Comparison of ENCODE assay signal across 24 cellular contexts in genomic region chr12:10867381-10867780, GRCh38. TPM values are rescaled to one million over a fixed set of nuclear protein-coding genes. Genes with fewer than 3 reads are reported as not detected.
DNase-seq lines count a peak whose midpoint lies in the region; TF ChIP-seq lines count a peak whose summit lies in the region.
"Had no signal": no experiment of that assay in that cellular context is flagged by ENCODE, and none has a peak within 500 bp of the region (broad histone marks: within the 10 kb centered on the region; RNA-seq: fewer than 3 reads in every experiment).

No MANE protein-coding gene starts in this region.

- no peak for DNase-seq in AG09319 (ENCODE audit: extremely low read depth, low read depth)
- no peak for DNase-seq in choroid plexus epithelial cell (ENCODE audit: low read depth)
- DNase-seq in kidney glomerular epithelial cell (lab: John Stamatoyannopoulos, UW), result peak; percentile 28
- DNase-seq in mesenteric fat pad (ENCODE audit: low spot score), result no peak
- DNase-seq in COLO668 (lab: John Stamatoyannopoulos, UW; ENCODE audit: unreplicated experiment), result no peak
- no peak for DNase-seq in hypothalamus (lab: John Stamatoyannopoulos, UW)
- DNase-seq in stimulated activated CD4-positive, alpha-beta T cell treated with anti-CD3 and anti-CD28 coated beads, Interleukin-1b, Interleukin-23, amount 100 ng/mL, for 48 hours, result no peak
- DNase-seq: activated CD4-positive, alpha-beta memory T cell treated with anti-CD3 and anti-CD28 coated beads, Interleukin-2, amount 10 ng/mL, durations not matched to agents 7 days and 5 days; activated naive CD4-positive, alpha-beta T cell treated with anti-CD3 and anti-CD28 coated beads, Interleukin-2, amount 10 ng/mL, durations not matched to agents 7 days and 5 days; anterior cingulate cortex; CD8-positive, alpha-beta memory T cell; hippocampal formation; KG1; NCI-H2029; NCI-H510A; Right ventricle myocardium superior; T-helper 1 cell; WERI-Rb-1 had no signal

- H3K4me3 ChIP-seq in choroid plexus epithelial cell (ENCODE audit: low read depth, low read length), result no peak overlapping the region
- H3K4me3 ChIP-seq: suprapubic skin, vagina had no signal

- TF ChIP-seq CTCF in AG09319 (IDR thresholded peaks at IDR 0.05; ENCODE audit: low read depth, low read length), result peak; percentile 4
- TF ChIP-seq CTCF in LNCAP (IDR thresholded peaks at IDR 0.05), result peak; percentile 81
- TF ChIP-seq CTCF in choroid plexus epithelial cell (conservative IDR thresholded peaks at IDR 0.05; ENCODE audit: low read depth, low read length), result peak; percentile 5

RNA-seq across cellular contexts. Expression of gene PRH1, which starts 16.7 kb away (rescaled TPM):
- 13.0 TPM for total RNA-seq in mesenteric fat pad

RNA-seq across cellular contexts. Expression of gene PRR4, which starts 18.1 kb away (rescaled TPM):
- 0.93 TPM for total RNA-seq in mesenteric fat pad

RNA-seq across cellular contexts. Expression of gene TAS2R10, which starts 41.2 kb away (rescaled TPM):
- total RNA-seq in mesenteric fat pad, result 0.32 TPM
- total RNA-seq: Daoy, Right ventricle myocardium superior, vagina had no signal

RNA-seq across cellular contexts. Expression of gene TAS2R13, which starts 42.0 kb away (rescaled TPM):
- total RNA-seq in mesenteric fat pad, result 1.2 TPM

RNA-seq across cellular contexts. Expression of gene TAS2R9, which starts 57.4 kb away (rescaled TPM):
- total RNA-seq in mesenteric fat pad, result not detected
- total RNA-seq: activated CD4-positive, alpha-beta memory T cell treated with anti-CD3 and anti-CD28 coated beads, Interleukin-2, amount 10 ng/mL, durations not matched to agents 7 days and 5 days; CD8-positive, alpha-beta memory T cell; chondrocyte; Daoy; mononuclear cell; suprapubic skin; vagina had no signal

Comparison
In these comparisons a context has a peak if more than half of its experiments do, and no peak if none do; other contexts are left out.
1. CTCF ChIP-seq: peak in every context shown above with its lines; median percentile 81 in LNCAP; 5 in choroid plexus epithelial cell; 4 in AG09319.